In the genomic region with DNA sequence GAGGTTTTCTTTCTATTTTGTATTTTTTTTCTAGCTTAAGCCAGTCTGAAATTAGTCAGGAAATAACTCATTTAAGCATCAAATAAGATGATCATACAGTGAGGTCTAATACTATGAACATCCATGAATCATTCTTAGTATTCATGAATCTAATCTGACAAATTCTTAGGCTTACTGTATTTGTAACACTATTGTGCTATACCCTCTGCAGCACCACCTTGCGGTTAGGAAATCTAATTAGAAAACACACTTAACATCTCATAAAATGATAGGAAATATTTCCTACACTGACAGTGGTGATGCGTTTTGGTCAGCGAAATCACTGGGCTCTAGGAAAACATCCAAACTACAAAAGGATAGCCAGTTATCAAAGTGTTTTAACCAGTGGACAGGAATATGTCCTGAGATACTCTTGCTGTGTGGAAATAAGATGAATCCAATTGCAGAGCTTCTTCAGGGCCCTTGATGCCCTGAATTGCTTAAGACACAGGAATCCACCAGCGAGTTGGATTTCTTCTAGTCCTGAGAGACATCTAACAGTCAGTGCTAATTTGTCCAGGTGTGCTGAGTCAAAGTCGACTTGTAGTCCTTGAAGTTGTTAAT, we compare ENCODE assay signal across 10 cellular contexts.
A peak's percentile ranks its signal among the peaks of the same experiment; 100 is the strongest.
DNase-seq lines count a peak whose midpoint lies in the region; ATAC-seq, FAIRE-seq and TF ChIP-seq lines count a peak whose summit lies in the region.
"Had no signal": no experiment of that assay in that cellular context is flagged by ENCODE, and none has a peak within 500 bp of the region (broad histone marks: within the 10 kb centered on the region; RNA-seq: fewer than 3 reads in every experiment).

No MANE protein-coding gene starts in this region.

- DNase-seq in heart left ventricle, result peak in 1 of 5 donors; percentile 11
- no peak for DNase-seq in left ventricle myocardium superior
- peak; percentile 94 for DNase-seq in RKO (ENCODE audit: low spot score)
- DNase-seq in fibroblast of the aortic adventitia (ENCODE audit: low read depth), result peak; percentile 86
- peak; percentile 12 for DNase-seq in urothelium cell line (ENCODE audit: low spot score)
- DNase-seq in NCI-H446 (lab: John Stamatoyannopoulos, UW), result no peak
- no peak for DNase-seq in psoas muscle
- DNase-seq: CD4-positive, CD25-positive, alpha-beta regulatory T cell had no signal

- H3K4me3 ChIP-seq in heart left ventricle (no peak overlapping the region), fibroblast of the aortic adventitia (ENCODE audit: low read depth, low read length) (no peak overlapping the region), psoas muscle (no peak overlapping the region)

- TF ChIP-seq CTCF in heart left ventricle (IDR thresholded peaks at IDR 0.05), result peak in 9 of 12 donors; percentile 5 to 42 (median 25)
- TF ChIP-seq CTCF in fibroblast of the aortic adventitia (IDR thresholded peaks at IDR 0.05; ENCODE audit: insufficient read depth, low read length), result peak; percentile 64
- TF ChIP-seq CTCF in psoas muscle (IDR thresholded peaks at IDR 0.05), result no peak

- TF ChIP-seq POLR2A in heart left ventricle (IDR thresholded peaks at IDR 0.05), result no peak

- FAIRE-seq in urothelium cell line (lab: Jason Lieb, UNC), result no peak
- FAIRE-seq: TTC549 had no signal

- H3K27me3 ChIP-seq in heart left ventricle, result no peaks in the 10 kb centered on the region
- no peaks in the 10 kb centered on the region for H3K27me3 ChIP-seq in psoas muscle (ENCODE audit: insufficient read depth in 3 of 3, low read length in 2 of 3)

- ATAC-seq in heart left ventricle (no peak), left ventricle myocardium superior (no peak), GM19328 (IDR thresholded peaks at IDR 0.05; ENCODE audit: unreplicated experiment) (no peak), psoas muscle (no peak)

- 43 to 59% (median 48%) methylated on average over 5 of the region's 5 CpGs for WGBS in heart left ventricle, 4 donors
- 62 to 74% (median 65%) methylated on average over 5 of the region's 5 CpGs for WGBS in psoas muscle, 3 donors

- H3K27ac ChIP-seq in heart left ventricle, result no peak overlapping the region
- no peak overlapping the region for H3K27ac ChIP-seq in psoas muscle

- H3K4me1 ChIP-seq in heart left ventricle (no peaks in the 10 kb centered on the region), psoas muscle (no peaks in the 10 kb centered on the region)

- intact Hi-C loops in heart left ventricle (cut with DNase I) (no loop called here), left ventricle myocardium superior (cut with micrococcal nuclease) (no loop called here), psoas muscle (cut with DNase I) (loop anchor here in 1 of 2 donors (10.0 kb wide), 1 partner anchor 63 kb away; no protein-coding TSS in a partner anchor)

- no peaks in the 10 kb centered on the region for H3K9me3 ChIP-seq in heart left ventricle
- no peaks in the 10 kb centered on the region for H3K9me3 ChIP-seq in psoas muscle

- no peaks in the 10 kb centered on the region for H3K36me3 ChIP-seq in heart left ventricle
- no peaks in the 10 kb centered on the region for H3K36me3 ChIP-seq in psoas muscle (ENCODE audit: insufficient read depth in 1 of 2, low read depth in 1 of 2)

Comparison
In these comparisons a context has a peak if more than half of its experiments do, and no peak if none do; other contexts are left out.
1. DNase-seq: peak in RKO (single experiment), fibroblast of the aortic adventitia (single experiment) and urothelium cell line (single experiment); none in left ventricle myocardium superior (single experiment), NCI-H446 (0 of 2) and psoas muscle (0 of 2).